Comparison of ENCODE assay signal across 19 cellular contexts in genomic region chr1:37175666-37176215, GRCh38.
DNase-seq lines count a peak whose midpoint lies in the region; ATAC-seq and TF ChIP-seq lines count a peak whose summit lies in the region.
"Had no signal": no experiment of that assay in that cellular context is flagged by ENCODE, and none has a peak within 500 bp of the region (broad histone marks: within the 10 kb centered on the region; RNA-seq: fewer than 3 reads in every experiment).

No MANE protein-coding gene starts in this region.

- H3K4me3 ChIP-seq in neuronal stem cell (ENCODE audit: low read length in 2 of 2) (no peak overlapping the region), osteoblast (ENCODE audit: insufficient read depth, low read length) (no peak overlapping the region), endodermal cell (ENCODE audit: low read length) (no peak overlapping the region)
- H3K4me3 ChIP-seq: A549, GM23248, HAP-1 had no signal

- no peaks in the 10 kb centered on the region for H3K79me2 ChIP-seq in osteoblast (ENCODE audit: insufficient read depth, low read length)

- H2BK12ac ChIP-seq in neuronal stem cell (ENCODE audit: low read length): no peak overlapping the region

- no peak overlapping the region for H3K23ac ChIP-seq in neuronal stem cell (ENCODE audit: low read depth, low read length, poor library complexity)

- H3K4me2 ChIP-seq in neuronal stem cell (ENCODE audit: insufficient read depth, low read length, poor library complexity, severe bottlenecking) (no peak overlapping the region), osteoblast (ENCODE audit: insufficient read depth, low read length) (no peak overlapping the region)
- H3K4me2 ChIP-seq: A549 had no signal

- H2AK5ac ChIP-seq in neuronal stem cell (ENCODE audit: low read depth, low read length): peak overlapping the region; percentile 12

- H3K9ac ChIP-seq in neuronal stem cell (ENCODE audit: low read depth, low read length, poor library complexity) (no peak overlapping the region), endodermal cell (ENCODE audit: extremely low read depth, low read length, poor library complexity, severe bottlenecking) (no peak overlapping the region)
- H3K9ac ChIP-seq: GM23248 had no signal

- peak overlapping the region; percentile 23 for H2BK15ac ChIP-seq in neuronal stem cell (ENCODE audit: low read length)

- H3K9me3 ChIP-seq in neuronal stem cell (replicated peaks in 1 of 2; ENCODE audit: control insufficient read depth in 2 of 2, insufficient read depth in 1 of 2, low read depth in 1 of 2, low read length in 2 of 2) (no peaks in the 10 kb centered on the region), osteoblast (ENCODE audit: low read depth, low read length) (no peaks in the 10 kb centered on the region), endodermal cell (ENCODE audit: control insufficient read depth, low read length) (no peaks in the 10 kb centered on the region)
- H3K9me3 ChIP-seq: A549, HAP-1 had no signal

- no peak overlapping the region for H2BK120ac ChIP-seq in neuronal stem cell (ENCODE audit: low read depth, low read length)

- H2AFZ ChIP-seq in neuronal stem cell (ENCODE audit: low read length) (no peak overlapping the region), osteoblast (ENCODE audit: low read length) (no peak overlapping the region)
- H2AFZ ChIP-seq: GM23248 had no signal

- H3K36me3 Mint-ChIP-seq in endodermal cell (ENCODE audit: low read depth): no peaks in the 10 kb centered on the region
- H3K36me3 Mint-ChIP-seq: IgD-negative memory B cell had no signal

- H4K8ac ChIP-seq in neuronal stem cell (ENCODE audit: low read depth, low read length): no peak overlapping the region

- H3K27me3 ChIP-seq in foreskin keratinocyte: no peaks in the 10 kb centered on the region
- H3K27me3 ChIP-seq in neuronal stem cell (ENCODE audit: control insufficient read depth in 3 of 3, insufficient read depth in 3 of 3, low read depth in 1 of 3, low read length in 3 of 3): peaks cover 0 to 4% (median 0%) of the 10 kb centered on the region in 3 experiments
- H3K27me3 ChIP-seq in osteoblast (ENCODE audit: insufficient read depth, low read length): no peaks in the 10 kb centered on the region
- no peaks in the 10 kb centered on the region for H3K27me3 ChIP-seq in endodermal cell (ENCODE audit: control insufficient read depth, insufficient read depth, low read length, poor library complexity, severe bottlenecking)

- no peak overlapping the region for H2BK5ac ChIP-seq in neuronal stem cell (ENCODE audit: low read length)

- H3K14ac ChIP-seq in neuronal stem cell (ENCODE audit: low read length): no peak overlapping the region

- no peak overlapping the region for H3K4ac ChIP-seq in neuronal stem cell (ENCODE audit: low read length)

- no peaks in the 10 kb centered on the region for H3K27me3 Mint-ChIP-seq in endodermal cell (ENCODE audit: insufficient read depth)

- H3K79me1 ChIP-seq in neuronal stem cell (ENCODE audit: low read depth, low read length): no peaks in the 10 kb centered on the region

- no peaks in the 10 kb centered on the region for H3K36me3 ChIP-seq in neuronal stem cell (replicated peaks in 1 of 2; ENCODE audit: control insufficient read depth in 2 of 2, insufficient read depth in 2 of 2, low read length in 2 of 2)
- H3K36me3 ChIP-seq in osteoblast (ENCODE audit: insufficient read depth, low read length): no peaks in the 10 kb centered on the region
- no peaks in the 10 kb centered on the region for H3K36me3 ChIP-seq in endodermal cell (ENCODE audit: control insufficient read depth, insufficient read depth, low read length)
- H3K36me3 ChIP-seq: HAP-1 had no signal

- DNase-seq in NCI-H146 (lab: John Stamatoyannopoulos, UW): peak; percentile 8
- no peak for DNase-seq in NCI-H146 treated with DMSO at 0.1 percent for 48 hours (lab: John Stamatoyannopoulos, UW; ENCODE audit: unreplicated experiment)
- no peak for DNase-seq in foreskin keratinocyte
- DNase-seq in neuronal stem cell (ENCODE audit: low spot score): no peak
- no peak for DNase-seq in osteoblast (ENCODE audit: insufficient read length, low spot score, missing footprints)
- no peak for DNase-seq in activated CD4-positive, CD25-positive, alpha-beta regulatory T cell (lab: John Stamatoyannopoulos, UW)
- DNase-seq in endodermal cell: no peak
- DNase-seq: AML-193; CD4-positive, alpha-beta T cell; DMS153; DMS79; GF-D8; GM23248; KG1 had no signal

- H3K18ac ChIP-seq in neuronal stem cell (ENCODE audit: low read length): no peak overlapping the region

- H3K27ac ChIP-seq in foreskin keratinocyte (no peak overlapping the region), neuronal stem cell (replicated peaks; ENCODE audit: low read length) (no peak overlapping the region), osteoblast (ENCODE audit: low read depth, low read length) (no peak overlapping the region), endodermal cell (ENCODE audit: low read depth, low read length) (no peak overlapping the region)
- H3K27ac ChIP-seq: 22Rv1, A549, C4-2B, GM23248 had no signal

- ATAC-seq in foreskin keratinocyte: peak; percentile 16
- ATAC-seq: A549 had no signal

- H4K20me1 ChIP-seq in osteoblast (ENCODE audit: insufficient read depth, low read length): no peaks in the 10 kb centered on the region

- H3K9me3 Mint-ChIP-seq in endodermal cell: no peaks in the 10 kb centered on the region
- H3K9me3 Mint-ChIP-seq: CD4-positive, alpha-beta T cell; IgD-negative memory B cell had no signal

- no peak overlapping the region for H3K27ac Mint-ChIP-seq in endodermal cell
- H3K27ac Mint-ChIP-seq: CD4-positive, alpha-beta T cell; IgD-negative memory B cell had no signal

- no peaks in the 10 kb centered on the region for H3K4me1 ChIP-seq in foreskin keratinocyte
- no peaks in the 10 kb centered on the region for H3K4me1 ChIP-seq in neuronal stem cell (ENCODE audit: control insufficient read depth in 2 of 2, insufficient read depth in 1 of 2, low read depth in 1 of 2, low read length in 2 of 2)
- no peaks in the 10 kb centered on the region for H3K4me1 ChIP-seq in osteoblast (ENCODE audit: insufficient read depth, low read length)
- peaks cover 12% of the 10 kb centered on the region for H3K4me1 ChIP-seq in endodermal cell (ENCODE audit: control insufficient read depth, insufficient read depth, low read length)
- H3K4me1 ChIP-seq: A549, HAP-1 had no signal

- H3K4me3 Mint-ChIP-seq in endodermal cell: no peak overlapping the region
- H3K4me3 Mint-ChIP-seq: CD4-positive, alpha-beta T cell; IgD-negative memory B cell had no signal

- no peak overlapping the region for H4K91ac ChIP-seq in neuronal stem cell (ENCODE audit: low read depth, low read length, poor library complexity)

- peaks cover 10% of the 10 kb centered on the region for H3K4me1 Mint-ChIP-seq in endodermal cell

- TF ChIP-seq CTCF in foreskin keratinocyte (conservative IDR thresholded peaks at IDR 0.05) (no peak), osteoblast (IDR thresholded peaks at IDR 0.05; ENCODE audit: extremely low read depth, low read depth, low read length) (no peak), endodermal cell (conservative IDR thresholded peaks at IDR 0.05) (no peak)
